ENCODE assay signal across 8 cellular contexts in genomic region chr12:55925870-55926737, GRCh38. TPM values are rescaled to one million over a fixed set of nuclear protein-coding genes. Genes with fewer than 3 reads are reported as not detected.
DNase-seq lines count a peak whose midpoint lies in the region; ATAC-seq and TF ChIP-seq lines count a peak whose summit lies in the region.

No MANE protein-coding gene starts in this region.

- H3K9ac ChIP-seq in rectal smooth muscle tissue (ENCODE audit: low read length), result peak overlapping the region; percentile 54

- H3K9me3 ChIP-seq in esophagus squamous epithelium, result no peaks in the 10 kb centered on the region

- WGBS in esophagus squamous epithelium, 2 donors, result 7% methylated on average over 10 of the region's 10 CpGs

- intact Hi-C loops in esophagus squamous epithelium (cut with DNase I), result loop anchor here (5.0 kb wide), 1 partner anchor 99 kb away; the partner anchor contains the start of gene DNAJC14

- H3K36me3 ChIP-seq in esophagus squamous epithelium (peaks cover 0 to 39% (median 0%) of the 10 kb centered on the region in 3 donors), rectal smooth muscle tissue (ENCODE audit: control insufficient read depth, insufficient read depth, low read length) (peaks cover 2% of the 10 kb centered on the region)

- H3K27ac ChIP-seq in esophagus squamous epithelium (peak overlapping the region; percentile 92 to 100 (median 97)), rectal smooth muscle tissue (ENCODE audit: low read depth, low read length) (peak overlapping the region; percentile 98)

- peak; percentile 16 for DNase-seq in activated CD4-positive, alpha-beta T cell treated with anti-CD3 and anti-CD28 coated beads for 48 hours
- no peak for DNase-seq in activated CD4-positive, alpha-beta T cell treated with anti-CD3 and anti-CD28 coated beads for 4 hours
- no peak for DNase-seq in esophagus squamous epithelium (lab: John Stamatoyannopoulos, UW)
- DNase-seq in amygdala (lab: John Stamatoyannopoulos, UW), result no peak
- DNase-seq in GM20000 (ENCODE audit: low spot score), result no peak

- ATAC-seq in SK-N-SH treated with all-trans-retinoic acid at 6 μM for 48 hours (peak; percentile 2; the same call in 2 of the 3 replicates), GM18517 (IDR thresholded peaks at IDR 0.05; ENCODE audit: unreplicated experiment) (no peak)

- TF ChIP-seq CTCF in esophagus squamous epithelium (IDR thresholded peaks at IDR 0.05) (no peak), GM20000 (IDR thresholded peaks at IDR 0.05; ENCODE audit: extremely low read depth, missing control alignments) (no peak)

- H3K27me3 ChIP-seq in esophagus squamous epithelium, result no peaks in the 10 kb centered on the region
- H3K27me3 ChIP-seq in rectal smooth muscle tissue (ENCODE audit: control insufficient read depth, insufficient read depth, low read length), result no peaks in the 10 kb centered on the region

- peak overlapping the region; percentile 59 to 95 (median 78) for H3K4me3 ChIP-seq in esophagus squamous epithelium
- peak overlapping the region; percentile 88 for H3K4me3 ChIP-seq in rectal smooth muscle tissue (ENCODE audit: low read length)

- TF ChIP-seq POLR2A in esophagus squamous epithelium (IDR thresholded peaks at IDR 0.05), result no peak

- H3K4me1 ChIP-seq in esophagus squamous epithelium (peaks cover 22 to 79% (median 40%) of the 10 kb centered on the region in 3 donors), rectal smooth muscle tissue (ENCODE audit: control insufficient read depth, insufficient read depth, low read length) (peaks cover 8% of the 10 kb centered on the region)

TF ChIP-seq in SK-N-SH treated with all-trans-retinoic acid at 6 μM for 48 hours, 23 proteins besides CTCF, POLR2A, EP300 and RAD21:
- TF ChIP-seq ESRRG (CRISPR knock-in tag; IDR thresholded peaks at IDR 0.05), result no peak
- no peak for TF ChIP-seq ZNF70 (CRISPR knock-in tag; IDR thresholded peaks at IDR 0.05)
- no peak for TF ChIP-seq ZFP30 (CRISPR knock-in tag; IDR thresholded peaks at IDR 0.05)
- TF ChIP-seq RARB (CRISPR knock-in tag; IDR thresholded peaks at IDR 0.05), result no peak
- TF ChIP-seq ZFP3 (CRISPR knock-in tag; IDR thresholded peaks at IDR 0.05), result no peak

RNA-seq across cellular contexts. Expression of gene PYM1, which starts 1.6 kb away (rescaled TPM):
- 100 to 1,000 TPM in 1 of 4 donors, 10 to 100 TPM in 3; 60.7 to 107 (median 85.0) TPM for total RNA-seq in esophagus squamous epithelium

RNA-seq across cellular contexts. Expression of gene DGKA, which starts 4.9 kb away (rescaled TPM):
- 100 to 1,000 TPM in 3 of 4 donors, 10 to 100 TPM in 1; 95.7 to 209 (median 159) TPM for total RNA-seq in esophagus squamous epithelium

RNA-seq across cellular contexts. Expression of gene PMEL, which starts 39.7 kb away (rescaled TPM):
- total RNA-seq in esophagus squamous epithelium, result 1 to 10 TPM in 1 of 4 donors, under 1 TPM in 3; 0.48 to 3.4 (median 0.67) TPM

RNA-seq across cellular contexts. Expression of gene CDK2, which starts 40.5 kb away (rescaled TPM):
- 10 to 100 TPM; 11.1 to 22.6 (median 17.0) TPM for total RNA-seq in esophagus squamous epithelium

RNA-seq across cellular contexts. Expression of gene RAB5B, which starts 47.8 kb away (rescaled TPM):
- 10 to 100 TPM; 78.2 to 94.2 (median 86.4) TPM for total RNA-seq in esophagus squamous epithelium
